1 cellular context compared by ENCODE assay signal in the genomic region with DNA sequence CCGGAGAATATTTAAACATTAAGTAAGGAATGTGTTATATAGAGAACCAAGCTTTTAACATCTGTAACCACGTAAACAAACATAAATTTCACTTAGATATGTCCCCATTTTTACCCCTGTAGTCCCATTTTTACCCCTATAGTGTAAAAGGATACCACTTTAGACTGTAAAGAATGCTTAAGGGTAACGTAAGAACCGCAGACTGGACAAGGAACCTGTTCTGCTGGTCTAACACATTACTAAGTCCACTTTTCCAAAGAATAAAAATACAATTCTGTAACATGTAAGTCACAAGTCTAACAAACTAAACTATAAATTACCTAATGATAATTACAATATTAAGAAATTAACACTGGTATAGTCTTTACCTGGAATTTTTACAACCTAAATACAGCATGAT.
TF ChIP-seq lines count a peak whose summit lies in the region.

No MANE protein-coding gene starts in this region.

TF ChIP-seq in GM12878, 131 proteins besides CTCF, POLR2A, EP300 and RAD21:
- TF ChIP-seq SUPT20H (IDR thresholded peaks at IDR 0.05; ENCODE audit: borderline replicate concordance, control insufficient read depth, low read depth, low read length) (no peak), SMAD1 (IDR thresholded peaks at IDR 0.05; ENCODE audit: low read depth, partially characterized antibody) (peak; percentile 38)
